ENCODE assay signal across 18 cellular contexts in genomic region chr3:25266677-25267076, GRCh38.
"Had no signal": no experiment of that assay in that cellular context is flagged by ENCODE, and none has a peak within 500 bp of the region (broad histone marks: within the 10 kb centered on the region; RNA-seq: fewer than 3 reads in every experiment).

No MANE protein-coding gene starts in this region.

- H3K9ac ChIP-seq: SK-N-SH had no signal

- H3K4me2 ChIP-seq: SK-N-SH had no signal

- H3K9me2 ChIP-seq: SK-N-SH had no signal

- H3K27me3 ChIP-seq: tibial nerve had no signal

- H3K4me3 ChIP-seq: tibial nerve had no signal

- H3K4me1 ChIP-seq: tibial nerve had no signal

- H3K27me3 Mint-ChIP-seq: activated B cell treated with CpG ODN at 0.5 μM for 24 hours; activated CD4-positive, alpha-beta memory T cell treated with anti-CD3 and anti-CD28 coated beads, Interleukin-2, amount 10 ng/mL, durations not matched to agents 7 days and 5 days; activated naive CD8-positive, alpha-beta T cell treated with anti-CD3 and anti-CD28 coated beads, Interleukin-2, amount 10 ng/mL, durations not matched to agents 7 days and 5 days; activated T-helper 17 cell treated with anti-CD3 and anti-CD28 coated beads, Interleukin-2, amount 50 U/mL, for 72 hours; effector memory CD8-positive, alpha-beta T cell; memory B cell had no signal

- DNase-seq: activated B cell treated with CpG ODN at 0.5 μM for 24 hours; activated CD4-positive, alpha-beta memory T cell treated with anti-CD3 and anti-CD28 coated beads, Interleukin-2, amount 10 ng/mL, durations not matched to agents 7 days and 5 days; activated CD4-positive, alpha-beta T cell treated with anti-CD3 and anti-CD28 coated beads for 48 hours; activated naive CD4-positive, alpha-beta T cell treated with Interleukin-2 at 50 U/mL for 16 hours; activated naive CD8-positive, alpha-beta T cell treated with anti-CD3 and anti-CD28 coated beads, Interleukin-2, amount 10 ng/mL, durations not matched to agents 7 days and 5 days; activated T-cell treated with anti-CD3 and anti-CD28 coated beads, Interleukin-2, amount 50 U/mL, for 1 hour; anterior cingulate cortex; dermis blood vessel endothelial cell; effector memory CD8-positive, alpha-beta T cell; left ventricle myocardium superior; naive thymus-derived CD8-positive, alpha-beta T cell; retina; SK-N-SH; stimulated activated CD8-positive, alpha-beta memory T cell treated with anti-CD3 and anti-CD28 coated beads, Interleukin-4, amount 100 ng/mL, for 48 hours; stimulated activated naive CD4-positive, alpha-beta T cell treated with Interleukin-2 at 50 U/mL for 16 hours had no signal

- H3K4me3 Mint-ChIP-seq: activated B cell treated with CpG ODN at 0.5 μM for 24 hours; activated CD4-positive, alpha-beta memory T cell treated with anti-CD3 and anti-CD28 coated beads, Interleukin-2, amount 10 ng/mL, durations not matched to agents 7 days and 5 days; activated naive CD8-positive, alpha-beta T cell treated with anti-CD3 and anti-CD28 coated beads, Interleukin-2, amount 10 ng/mL, durations not matched to agents 7 days and 5 days; activated T-helper 17 cell treated with anti-CD3 and anti-CD28 coated beads, Interleukin-2, amount 50 U/mL, for 72 hours; effector memory CD8-positive, alpha-beta T cell; memory B cell; naive thymus-derived CD8-positive, alpha-beta T cell had no signal

- H3K27ac Mint-ChIP-seq: activated B cell treated with CpG ODN at 0.5 μM for 24 hours; activated CD4-positive, alpha-beta memory T cell treated with anti-CD3 and anti-CD28 coated beads, Interleukin-2, amount 10 ng/mL, durations not matched to agents 7 days and 5 days; activated naive CD8-positive, alpha-beta T cell treated with anti-CD3 and anti-CD28 coated beads, Interleukin-2, amount 10 ng/mL, durations not matched to agents 7 days and 5 days; activated T-helper 17 cell treated with anti-CD3 and anti-CD28 coated beads, Interleukin-2, amount 50 U/mL, for 72 hours; effector memory CD8-positive, alpha-beta T cell; memory B cell; naive thymus-derived CD8-positive, alpha-beta T cell had no signal

- H3K36me3 Mint-ChIP-seq: activated naive CD8-positive, alpha-beta T cell treated with anti-CD3 and anti-CD28 coated beads, Interleukin-2, amount 10 ng/mL, durations not matched to agents 7 days and 5 days; memory B cell; naive thymus-derived CD8-positive, alpha-beta T cell had no signal

- H3K36me3 ChIP-seq: tibial nerve had no signal

- H3K9me3 ChIP-seq: SK-N-SH, tibial nerve had no signal

- ATAC-seq: activated T-helper 17 cell treated with anti-CD3 and anti-CD28 coated beads, Interleukin-2, amount 50 U/mL, for 72 hours; effector memory CD8-positive, alpha-beta T cell; left ventricle myocardium superior; naive thymus-derived CD8-positive, alpha-beta T cell had no signal

- H3K4me1 Mint-ChIP-seq: activated B cell treated with CpG ODN at 0.5 μM for 24 hours; activated CD4-positive, alpha-beta memory T cell treated with anti-CD3 and anti-CD28 coated beads, Interleukin-2, amount 10 ng/mL, durations not matched to agents 7 days and 5 days; activated naive CD8-positive, alpha-beta T cell treated with anti-CD3 and anti-CD28 coated beads, Interleukin-2, amount 10 ng/mL, durations not matched to agents 7 days and 5 days; activated T-helper 17 cell treated with anti-CD3 and anti-CD28 coated beads, Interleukin-2, amount 50 U/mL, for 72 hours; memory B cell; naive thymus-derived CD8-positive, alpha-beta T cell had no signal

- H3K27ac ChIP-seq: tibial nerve had no signal
